In the genomic region with DNA sequence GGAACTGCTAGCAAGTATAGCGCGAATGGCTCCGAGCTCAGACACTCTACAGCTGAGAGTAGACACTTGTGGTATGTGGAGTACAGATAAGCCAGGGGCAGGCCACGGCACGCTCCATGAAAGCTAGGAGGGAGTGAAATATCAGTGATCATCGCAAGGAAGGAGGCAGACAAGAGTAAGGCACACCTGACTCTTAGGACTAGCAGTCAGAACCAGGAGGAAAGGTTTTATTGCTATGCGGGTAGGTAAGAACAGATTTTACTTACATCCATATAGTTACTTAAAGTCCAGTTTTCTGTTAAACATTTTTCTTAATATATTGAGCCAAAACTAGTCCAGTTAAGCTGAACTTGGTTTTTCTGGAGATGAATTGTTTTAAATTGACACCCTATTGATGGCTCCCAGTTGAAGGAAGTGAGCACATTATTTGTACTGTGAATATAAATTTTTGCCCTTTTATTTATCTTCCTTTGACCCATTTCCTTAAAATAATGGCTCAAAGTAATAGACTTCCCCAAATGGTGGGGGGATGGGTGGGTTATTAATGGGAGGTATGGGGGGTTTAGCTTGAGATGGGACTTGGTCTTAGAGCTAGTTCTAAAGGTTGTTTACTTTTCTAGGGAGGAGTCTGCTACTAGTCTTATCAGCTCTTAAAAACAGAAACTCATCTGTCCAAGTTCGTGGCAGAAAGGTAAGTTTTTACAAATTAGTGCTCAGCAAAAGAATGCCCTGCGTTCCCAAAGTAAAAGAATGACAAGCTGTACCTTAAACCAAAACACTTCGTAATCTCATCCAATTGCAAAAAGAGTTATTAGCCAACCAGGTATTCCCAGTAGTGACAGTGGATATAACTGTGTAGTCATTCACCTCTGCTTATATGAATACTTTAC, we compare ENCODE assay signal across 1 cellular context.
A peak's percentile ranks its signal among the peaks of the same experiment; 100 is the strongest.
TF ChIP-seq lines count a peak whose summit lies in the region.

No MANE protein-coding gene starts in this region.

TF ChIP-seq in K562, 482 proteins besides CTCF, POLR2A, EP300 and RAD21 (continued from another document):
- TF ChIP-seq NFYB (IDR thresholded peaks at IDR 0.05; ENCODE audit: extremely low read depth, insufficient read length) (no peak), LCOR (CRISPR knock-in tag; IDR thresholded peaks at IDR 0.05) (no peak), KDM1A (IDR thresholded peaks at IDR 0.05) (peak in 1 of 2 experiments; percentile 34; a peak in 1 of 4 replicates), ZNF232 (CRISPR knock-in tag; IDR thresholded peaks at IDR 0.05) (no peak), POLR2AphosphoS2 (IDR thresholded peaks at IDR 0.05; ENCODE audit: low read length) (peak; percentile 71; the same call in 1 of the 2 replicates), SRSF3 (IDR thresholded peaks at IDR 0.05; ENCODE audit: insufficient read depth, low read length) (no peak), NFXL1 (CRISPR knock-in tag; IDR thresholded peaks at IDR 0.05) (no peak), CHD1 (IDR thresholded peaks at IDR 0.05; ENCODE audit: low read length) (peak; percentile 33), NFATC3 (IDR thresholded peaks at IDR 0.05) (0 out of 2 replicates have a peak, but pooled peaks have one; percentile 21), CAMTA2 (CRISPR knock-in tag; conservative IDR thresholded peaks at IDR 0.05) (peak; percentile 72; the same call in 1 of the 2 replicates), CBX5 (IDR thresholded peaks at IDR 0.05; ENCODE audit: borderline replicate concordance, low read depth) (no peak), EP400 (IDR thresholded peaks at IDR 0.05) (0 out of 2 replicates have a peak, but pooled peaks have one; percentile 8), ZEB2 (IDR thresholded peaks at IDR 0.05) (peak; percentile 75), NFE2L1 (tag; IDR thresholded peaks at IDR 0.05; ENCODE audit: borderline replicate concordance, low read depth) (no peak), MEIS2 (IDR thresholded peaks at IDR 0.05; ENCODE audit: partially characterized antibody) (peak; percentile 37), WHSC1 (IDR thresholded peaks at IDR 0.05; ENCODE audit: low read length) (no peak), NCOA1 (IDR thresholded peaks at IDR 0.05; ENCODE audit: low read depth) (no peak)
- TF ChIP-seq, protein P1, sequence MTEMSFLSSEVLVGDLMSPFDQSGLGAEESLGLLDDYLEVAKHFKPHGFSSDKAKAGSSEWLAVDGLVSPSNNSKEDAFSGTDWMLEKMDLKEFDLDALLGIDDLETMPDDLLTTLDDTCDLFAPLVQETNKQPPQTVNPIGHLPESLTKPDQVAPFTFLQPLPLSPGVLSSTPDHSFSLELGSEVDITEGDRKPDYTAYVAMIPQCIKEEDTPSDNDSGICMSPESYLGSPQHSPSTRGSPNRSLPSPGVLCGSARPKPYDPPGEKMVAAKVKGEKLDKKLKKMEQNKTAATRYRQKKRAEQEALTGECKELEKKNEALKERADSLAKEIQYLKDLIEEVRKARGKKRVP (CRISPR knock-in tag; IDR thresholded peaks at IDR 0.05), result no peak
- TF ChIP-seq, protein P2, sequence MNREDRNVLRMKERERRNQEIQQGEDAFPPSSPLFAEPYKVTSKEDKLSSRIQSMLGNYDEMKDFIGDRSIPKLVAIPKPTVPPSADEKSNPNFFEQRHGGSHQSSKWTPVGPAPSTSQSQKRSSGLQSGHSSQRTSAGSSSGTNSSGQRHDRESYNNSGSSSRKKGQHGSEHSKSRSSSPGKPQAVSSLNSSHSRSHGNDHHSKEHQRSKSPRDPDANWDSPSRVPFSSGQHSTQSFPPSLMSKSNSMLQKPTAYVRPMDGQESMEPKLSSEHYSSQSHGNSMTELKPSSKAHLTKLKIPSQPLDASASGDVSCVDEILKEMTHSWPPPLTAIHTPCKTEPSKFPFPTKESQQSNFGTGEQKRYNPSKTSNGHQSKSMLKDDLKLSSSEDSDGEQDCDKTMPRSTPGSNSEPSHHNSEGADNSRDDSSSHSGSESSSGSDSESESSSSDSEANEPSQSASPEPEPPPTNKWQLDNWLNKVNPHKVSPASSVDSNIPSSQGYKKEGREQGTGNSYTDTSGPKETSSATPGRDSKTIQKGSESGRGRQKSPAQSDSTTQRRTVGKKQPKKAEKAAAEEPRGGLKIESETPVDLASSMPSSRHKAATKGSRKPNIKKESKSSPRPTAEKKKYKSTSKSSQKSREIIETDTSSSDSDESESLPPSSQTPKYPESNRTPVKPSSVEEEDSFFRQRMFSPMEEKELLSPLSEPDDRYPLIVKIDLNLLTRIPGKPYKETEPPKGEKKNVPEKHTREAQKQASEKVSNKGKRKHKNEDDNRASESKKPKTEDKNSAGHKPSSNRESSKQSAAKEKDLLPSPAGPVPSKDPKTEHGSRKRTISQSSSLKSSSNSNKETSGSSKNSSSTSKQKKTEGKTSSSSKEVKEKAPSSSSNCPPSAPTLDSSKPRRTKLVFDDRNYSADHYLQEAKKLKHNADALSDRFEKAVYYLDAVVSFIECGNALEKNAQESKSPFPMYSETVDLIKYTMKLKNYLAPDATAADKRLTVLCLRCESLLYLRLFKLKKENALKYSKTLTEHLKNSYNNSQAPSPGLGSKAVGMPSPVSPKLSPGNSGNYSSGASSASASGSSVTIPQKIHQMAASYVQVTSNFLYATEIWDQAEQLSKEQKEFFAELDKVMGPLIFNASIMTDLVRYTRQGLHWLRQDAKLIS (CRISPR knock-in tag; IDR thresholded peaks at IDR 0.05), result peak; percentile 42; the same call in 1 of the 2 replicates
- TF ChIP-seq, protein P3, sequence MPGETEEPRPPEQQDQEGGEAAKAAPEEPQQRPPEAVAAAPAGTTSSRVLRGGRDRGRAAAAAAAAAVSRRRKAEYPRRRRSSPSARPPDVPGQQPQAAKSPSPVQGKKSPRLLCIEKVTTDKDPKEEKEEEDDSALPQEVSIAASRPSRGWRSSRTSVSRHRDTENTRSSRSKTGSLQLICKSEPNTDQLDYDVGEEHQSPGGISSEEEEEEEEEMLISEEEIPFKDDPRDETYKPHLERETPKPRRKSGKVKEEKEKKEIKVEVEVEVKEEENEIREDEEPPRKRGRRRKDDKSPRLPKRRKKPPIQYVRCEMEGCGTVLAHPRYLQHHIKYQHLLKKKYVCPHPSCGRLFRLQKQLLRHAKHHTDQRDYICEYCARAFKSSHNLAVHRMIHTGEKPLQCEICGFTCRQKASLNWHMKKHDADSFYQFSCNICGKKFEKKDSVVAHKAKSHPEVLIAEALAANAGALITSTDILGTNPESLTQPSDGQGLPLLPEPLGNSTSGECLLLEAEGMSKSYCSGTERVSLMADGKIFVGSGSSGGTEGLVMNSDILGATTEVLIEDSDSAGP (CRISPR knock-in tag; IDR thresholded peaks at IDR 0.05), result no peak
- TF ChIP-seq, protein P4, sequence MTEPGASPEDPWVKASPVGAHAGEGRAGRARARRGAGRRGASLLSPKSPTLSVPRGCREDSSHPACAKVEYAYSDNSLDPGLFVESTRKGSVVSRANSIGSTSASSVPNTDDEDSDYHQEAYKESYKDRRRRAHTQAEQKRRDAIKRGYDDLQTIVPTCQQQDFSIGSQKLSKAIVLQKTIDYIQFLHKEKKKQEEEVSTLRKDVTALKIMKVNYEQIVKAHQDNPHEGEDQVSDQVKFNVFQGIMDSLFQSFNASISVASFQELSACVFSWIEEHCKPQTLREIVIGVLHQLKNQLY (CRISPR knock-in tag; conservative IDR thresholded peaks at IDR 0.05), result 0 out of 4 replicates have a peak, but pooled peaks of 1 of the 2 experiments have one; percentile 23
- TF ChIP-seq, protein P5, sequence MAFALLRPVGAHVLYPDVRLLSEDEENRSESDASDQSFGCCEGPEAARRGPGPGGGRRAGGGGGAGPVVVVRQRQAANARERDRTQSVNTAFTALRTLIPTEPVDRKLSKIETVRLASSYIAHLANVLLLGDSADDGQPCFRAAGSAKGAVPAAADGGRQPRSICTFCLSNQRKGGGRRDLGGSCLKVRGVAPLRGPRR (CRISPR knock-in tag; IDR thresholded peaks at IDR 0.05), result no peak
- TF ChIP-seq, protein P6, sequence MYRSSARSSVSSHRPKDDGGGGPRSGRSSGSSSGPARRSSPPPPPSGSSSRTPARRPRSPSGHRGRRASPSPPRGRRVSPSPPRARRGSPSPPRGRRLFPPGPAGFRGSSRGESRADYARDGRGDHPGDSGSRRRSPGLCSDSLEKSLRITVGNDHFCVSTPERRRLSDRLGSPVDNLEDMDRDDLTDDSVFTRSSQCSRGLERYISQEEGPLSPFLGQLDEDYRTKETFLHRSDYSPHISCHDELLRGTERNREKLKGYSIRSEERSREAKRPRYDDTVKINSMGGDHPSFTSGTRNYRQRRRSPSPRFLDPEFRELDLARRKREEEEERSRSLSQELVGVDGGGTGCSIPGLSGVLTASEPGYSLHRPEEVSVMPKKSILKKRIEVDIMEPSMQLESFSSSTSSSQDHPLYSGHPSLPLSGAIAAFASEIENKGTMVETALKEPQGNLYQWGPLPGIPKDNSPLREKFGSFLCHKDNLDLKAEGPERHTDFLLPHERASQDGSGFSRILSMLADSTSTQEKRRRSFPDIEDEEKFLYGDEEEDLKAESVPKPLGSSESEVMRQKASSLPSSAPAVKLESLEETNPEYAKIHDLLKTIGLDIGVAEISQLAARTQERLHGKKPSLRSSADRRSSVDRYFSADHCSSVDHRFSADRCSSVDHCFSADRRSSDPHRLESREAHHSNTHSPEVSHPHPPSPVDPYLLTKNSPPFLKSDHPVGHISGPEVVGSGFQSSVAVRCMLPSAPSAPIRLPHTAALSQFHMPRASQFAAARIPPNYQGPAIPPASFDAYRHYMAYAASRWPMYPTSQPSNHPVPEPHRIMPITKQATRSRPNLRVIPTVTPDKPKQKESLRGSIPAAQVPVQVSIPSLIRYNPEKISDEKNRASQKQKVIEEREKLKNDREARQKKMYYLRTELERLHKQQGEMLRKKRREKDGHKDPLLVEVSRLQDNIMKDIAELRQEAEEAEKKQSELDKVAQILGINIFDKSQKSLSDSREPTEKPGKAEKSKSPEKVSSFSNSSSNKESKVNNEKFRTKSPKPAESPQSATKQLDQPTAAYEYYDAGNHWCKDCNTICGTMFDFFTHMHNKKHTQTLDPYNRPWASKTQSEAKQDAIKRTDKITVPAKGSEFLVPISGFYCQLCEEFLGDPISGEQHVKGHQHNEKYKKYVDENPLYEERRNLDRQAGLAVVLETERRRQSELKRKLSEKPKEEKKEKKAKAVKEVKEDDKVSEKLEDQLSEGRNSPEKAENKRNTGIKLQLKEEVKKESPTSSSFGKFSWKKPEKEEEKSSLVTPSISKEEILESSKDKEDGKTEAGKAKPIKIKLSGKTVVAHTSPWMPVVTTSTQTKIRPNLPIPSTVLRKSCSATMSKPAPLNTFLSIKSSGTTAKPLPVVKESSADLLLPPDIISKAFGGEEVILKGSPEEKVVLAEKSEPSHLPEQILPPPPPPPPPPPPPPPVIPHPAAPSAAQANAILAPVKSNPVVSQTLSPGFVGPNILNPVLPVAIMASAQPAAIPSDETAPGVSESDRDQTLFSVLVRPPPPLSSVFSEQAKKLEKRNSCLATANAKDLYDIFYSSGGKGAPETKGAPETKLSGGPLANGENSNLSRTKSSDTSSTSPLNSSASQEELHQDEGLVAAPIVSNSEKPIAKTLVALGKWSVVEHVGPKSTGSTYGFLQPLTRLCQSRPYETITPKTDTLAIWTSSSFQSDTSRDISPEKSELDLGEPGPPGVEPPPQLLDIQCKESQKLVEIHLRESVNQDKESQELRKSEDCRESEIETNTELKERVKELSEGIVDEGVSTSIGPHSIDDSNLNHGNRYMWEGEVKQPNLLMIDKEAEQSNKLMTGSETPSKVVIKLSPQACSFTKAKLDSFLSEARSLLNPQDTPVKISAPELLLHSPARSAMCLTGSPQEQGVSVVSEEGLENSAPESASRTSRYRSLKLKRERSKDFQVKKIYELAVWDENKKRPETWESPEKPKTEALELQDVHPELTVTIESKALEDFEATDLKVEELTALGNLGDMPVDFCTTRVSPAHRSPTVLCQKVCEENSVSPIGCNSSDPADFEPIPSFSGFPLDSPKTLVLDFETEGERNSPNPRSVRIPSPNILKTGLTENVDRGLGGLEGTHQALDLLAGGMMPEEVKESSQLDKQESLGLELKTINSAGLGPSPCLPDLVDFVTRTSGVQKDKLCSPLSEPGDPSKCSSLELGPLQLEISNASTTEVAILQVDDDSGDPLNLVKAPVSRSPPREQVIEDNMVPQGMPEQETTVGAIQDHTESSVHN (IDR thresholded peaks at IDR 0.05; ENCODE audit: borderline replicate concordance in 1 of 2, low read depth in 1 of 2), result peak in 1 of 2 experiments; percentile 65; a peak in 1 of 4 replicates
